24 cellular contexts compared by ENCODE assay signal in genomic region chr11:106280041-106280440, GRCh38.
"Had no signal": no experiment of that assay in that cellular context is flagged by ENCODE, and none has a peak within 500 bp of the region (broad histone marks: within the 10 kb centered on the region; RNA-seq: fewer than 3 reads in every experiment).

No MANE protein-coding gene starts in this region.

- H3K4me3 ChIP-seq: body of pancreas, Peyer's patch had no signal

- H3K4me1 ChIP-seq: Peyer's patch had no signal

- ATAC-seq: activated CD8-positive, alpha-beta memory T cell treated with anti-CD3 and anti-CD28 coated beads, Interleukin-2, amount 10 ng/mL, durations not matched to agents 7 days and 5 days; body of pancreas; WTC11 had no signal

- H3K9me3 ChIP-seq: body of pancreas, Peyer's patch had no signal

- H3K36me3 ChIP-seq: Peyer's patch had no signal

- DNase-seq: activated CD4-positive, alpha-beta T cell treated with anti-CD3 and anti-CD28 coated beads for 48 hours; activated CD4-positive, alpha-beta T cell treated with anti-CD3 and anti-CD28 coated beads, Interleukin-2, amount 50 U/mL, for 48 hours; activated CD4-positive, CD25-positive, alpha-beta regulatory T cell treated with anti-CD3 and anti-CD28 coated beads, Interleukin-2, amount 50 U/mL, for 72 hours; activated CD8-positive, alpha-beta memory T cell treated with anti-CD3 and anti-CD28 coated beads, Interleukin-2, amount 10 ng/mL, durations not matched to agents 7 days and 5 days; activated effector memory CD4-positive, alpha-beta T cell treated with Interleukin-2 at 50 U/mL for 16 hours; activated naive CD4-positive, alpha-beta T cell; activated T-cell treated with anti-CD3 and anti-CD28 coated beads, Interleukin-2, amount 50 U/mL, for 24 hours; aorta; body of pancreas; central memory CD4-positive, alpha-beta T cell; IMR-90; Kasumi-1; KBM-7; NCI-H1092 treated with DMSO at 0.1 percent for 48 hours; NCI-H1436 treated with DMSO at 0.1 percent for 48 hours; NCI-H187; NCI-H2081; NCI-H2171 treated with DMSO at 0.1 percent for 48 hours; NCI-H345; NCI-H510A; Peyer's patch; Right ventricle myocardium superior had no signal

- H3K27ac ChIP-seq: body of pancreas, Peyer's patch, RWPE1 had no signal

- H3K27me3 ChIP-seq: body of pancreas, Peyer's patch had no signal
